ENCODE assay signal across 25 cellular contexts in genomic region chr17:4098516-4099209, GRCh38. TPM values are rescaled to one million over a fixed set of nuclear protein-coding genes. Genes with fewer than 3 reads are reported as not detected.
DNase-seq lines count a peak whose midpoint lies in the region; ATAC-seq and TF ChIP-seq lines count a peak whose summit lies in the region.
"Had no signal": no experiment of that assay in that cellular context is flagged by ENCODE, and none has a peak within 500 bp of the region (broad histone marks: within the 10 kb centered on the region; RNA-seq: fewer than 3 reads in every experiment).

No MANE protein-coding gene starts in this region.

- H3K27me3 Mint-ChIP-seq in activated CD4-positive, alpha-beta T cell treated with anti-CD3 and anti-CD28 coated beads, Interleukin-2, amount 10 ng/mL, durations not matched to agents 24 days and 14 days = no peaks in the 10 kb centered on the region
- no peaks in the 10 kb centered on the region for H3K27me3 Mint-ChIP-seq in CD4-positive, alpha-beta T cell
- H3K27me3 Mint-ChIP-seq in activated T-helper 17 cell treated with anti-CD3 and anti-CD28 coated beads, Interleukin-2, amount 50 U/mL, for 72 hours = no peaks in the 10 kb centered on the region
- H3K27me3 Mint-ChIP-seq: naive thymus-derived CD4-positive, alpha-beta T cell had no signal

- H3K36me3 Mint-ChIP-seq in activated CD4-positive, alpha-beta T cell treated with anti-CD3 and anti-CD28 coated beads, Interleukin-2, amount 10 ng/mL, durations not matched to agents 24 days and 14 days (ENCODE audit: low read depth) = peaks cover 57% of the 10 kb centered on the region
- peaks cover 88% of the 10 kb centered on the region for H3K36me3 Mint-ChIP-seq in CD4-positive, alpha-beta T cell (ENCODE audit: low read depth)
- peaks cover 100% of the 10 kb centered on the region for H3K36me3 Mint-ChIP-seq in activated T-helper 17 cell treated with anti-CD3 and anti-CD28 coated beads, Interleukin-2, amount 50 U/mL, for 72 hours (ENCODE audit: low read depth)

- POLR2A ChIA-PET in CD4-positive, alpha-beta T cell (lab: Charles Lee) = no interaction called here

- H3K4me1 ChIP-seq in foreskin keratinocyte = no peaks in the 10 kb centered on the region
- H3K4me1 ChIP-seq: BE2C, colonic mucosa had no signal

- no peaks in the 10 kb centered on the region for H3K9me3 Mint-ChIP-seq in activated CD4-positive, alpha-beta T cell treated with anti-CD3 and anti-CD28 coated beads, Interleukin-2, amount 10 ng/mL, durations not matched to agents 24 days and 14 days
- no peaks in the 10 kb centered on the region for H3K9me3 Mint-ChIP-seq in CD4-positive, alpha-beta T cell
- no peaks in the 10 kb centered on the region for H3K9me3 Mint-ChIP-seq in activated T-helper 17 cell treated with anti-CD3 and anti-CD28 coated beads, Interleukin-2, amount 50 U/mL, for 72 hours
- H3K9me3 Mint-ChIP-seq: HFFc6 had no signal

- no peaks in the 10 kb centered on the region for H3K9me3 ChIP-seq in CD4-positive, alpha-beta T cell (ENCODE audit: control insufficient read depth, low read length)
- H3K9me3 ChIP-seq: BE2C, body of pancreas, colonic mucosa, upper lobe of left lung had no signal

- no peak overlapping the region for H3K4me3 Mint-ChIP-seq in activated CD4-positive, alpha-beta T cell treated with anti-CD3 and anti-CD28 coated beads, Interleukin-2, amount 10 ng/mL, durations not matched to agents 24 days and 14 days
- H3K4me3 Mint-ChIP-seq in CD4-positive, alpha-beta T cell = no peak overlapping the region
- peak overlapping the region; percentile 7 for H3K4me3 Mint-ChIP-seq in activated T-helper 17 cell treated with anti-CD3 and anti-CD28 coated beads, Interleukin-2, amount 50 U/mL, for 72 hours
- H3K4me3 Mint-ChIP-seq: HFFc6; naive thymus-derived CD4-positive, alpha-beta T cell had no signal

- no peaks in the 10 kb centered on the region for H3K27me3 ChIP-seq in CD4-positive, alpha-beta T cell (ENCODE audit: control insufficient read depth, insufficient read depth, low read length)
- H3K27me3 ChIP-seq in foreskin keratinocyte = no peaks in the 10 kb centered on the region
- H3K27me3 ChIP-seq: BE2C, body of pancreas, colonic mucosa, upper lobe of left lung had no signal

- intact Hi-C loops in activated CD4-positive, alpha-beta T cell treated with anti-CD3 and anti-CD28 coated beads, Interleukin-2, amount 10 ng/mL, durations not matched to agents 24 days and 14 days (cut with micrococcal nuclease) = no loop called here
- intact Hi-C loops in CD4-positive, alpha-beta T cell (cut with DNase I, micrococcal nuclease) = no loop called here

- CTCF ChIA-PET in CD4-positive, alpha-beta T cell (lab: Charles Lee) = no interaction called here

- no peak for TF ChIP-seq CTCF in CD4-positive, alpha-beta T cell (IDR thresholded peaks at IDR 0.05)
- TF ChIP-seq CTCF in foreskin keratinocyte (conservative IDR thresholded peaks at IDR 0.05) = no peak

- no peak for DNase-seq in activated CD4-positive, alpha-beta T cell treated with anti-CD3 and anti-CD28 coated beads, Interleukin-2, amount 10 ng/mL, durations not matched to agents 24 days and 14 days
- no peak for DNase-seq in activated CD4-positive, alpha-beta T cell treated with anti-CD3 and anti-CD28 coated beads for 1 hour
- DNase-seq in CD4-positive, alpha-beta T cell = no peak
- DNase-seq in lung microvascular endothelial cell (ENCODE audit: low read depth in 2 of 2) (peak; percentile 51 to 56), foreskin keratinocyte (no peak)
- DNase-seq in stimulated activated CD4-positive, alpha-beta T cell treated with anti-CD3 and anti-CD28 coated beads, Interleukin-4, amount 100 ng/mL, for 24 hours = no peak
- DNase-seq: activated CD4-positive, alpha-beta T cell treated with anti-CD3 and anti-CD28 coated beads, Interleukin-2, amount 50 U/mL, for 4 hours; activated T-cell treated with anti-CD3 and anti-CD28 coated beads, Interleukin-2, amount 50 U/mL, for 48 hours; BE2C; body of pancreas; Calu3; colonic mucosa; EL; GM23248; HFFc6; left colon; naive thymus-derived CD4-positive, alpha-beta T cell; NCI-H1417; NCI-H510A treated with DMSO at 0.1 percent for 48 hours; retina; stimulated activated CD4-positive, alpha-beta T cell treated with anti-CD3 and anti-CD28 coated beads, Interleukin-12 subunit alpha, Interleukin-12 subunit beta, amount 100 ng/mL, for 4 hours; upper lobe of left lung had no signal

- peaks cover 15% of the 10 kb centered on the region for H3K4me1 Mint-ChIP-seq in activated CD4-positive, alpha-beta T cell treated with anti-CD3 and anti-CD28 coated beads, Interleukin-2, amount 10 ng/mL, durations not matched to agents 24 days and 14 days
- peaks cover 21% of the 10 kb centered on the region for H3K4me1 Mint-ChIP-seq in CD4-positive, alpha-beta T cell (ENCODE audit: low read depth)
- H3K4me1 Mint-ChIP-seq in activated T-helper 17 cell treated with anti-CD3 and anti-CD28 coated beads, Interleukin-2, amount 50 U/mL, for 72 hours = peaks cover 24% of the 10 kb centered on the region

- H3K27ac ChIP-seq in CD4-positive, alpha-beta T cell (ENCODE audit: low read depth, low read length) = no peak overlapping the region
- no peak overlapping the region for H3K27ac ChIP-seq in foreskin keratinocyte
- H3K27ac ChIP-seq: body of pancreas, colonic mucosa, GM23248 had no signal

- no peak for ATAC-seq in CD4-positive, alpha-beta T cell (ENCODE audit: poor library complexity)
- no peak for ATAC-seq in activated T-helper 17 cell treated with anti-CD3 and anti-CD28 coated beads, Interleukin-2, amount 50 U/mL, for 72 hours (replicated peaks)
- ATAC-seq in HG03135 (IDR thresholded peaks at IDR 0.05; ENCODE audit: unreplicated experiment) (no peak), foreskin keratinocyte (no peak)
- ATAC-seq: body of pancreas; left colon; naive thymus-derived CD4-positive, alpha-beta T cell; Panc1 had no signal

- peak overlapping the region; percentile 45 for H3K27ac Mint-ChIP-seq in activated CD4-positive, alpha-beta T cell treated with anti-CD3 and anti-CD28 coated beads, Interleukin-2, amount 10 ng/mL, durations not matched to agents 24 days and 14 days
- H3K27ac Mint-ChIP-seq in CD4-positive, alpha-beta T cell = peak overlapping the region; percentile 4
- H3K27ac Mint-ChIP-seq in activated T-helper 17 cell treated with anti-CD3 and anti-CD28 coated beads, Interleukin-2, amount 50 U/mL, for 72 hours = peak overlapping the region; percentile 55
- H3K27ac Mint-ChIP-seq: HFFc6 had no signal

RNA-seq across cellular contexts. Expression of gene ZZEF1, which starts 44.2 kb away (rescaled TPM):
- total RNA-seq in activated CD4-positive, alpha-beta T cell treated with anti-CD3 and anti-CD28 coated beads, Interleukin-2, amount 10 ng/mL, durations not matched to agents 24 days and 14 days = 40.8 and 42.8 TPM in 2 replicates
- 10 to 100 TPM; 83.1 to 85.0 TPM for total RNA-seq in CD4-positive, alpha-beta T cell
- total RNA-seq in activated T-helper 17 cell treated with anti-CD3 and anti-CD28 coated beads, Interleukin-2, amount 50 U/mL, for 72 hours = 10 to 100 TPM; 48.1 to 48.2 TPM
- total RNA-seq in lung microvascular endothelial cell (21.1 and 29.4 TPM in 2 replicates), foreskin keratinocyte (19.6 and 20.7 TPM in 2 replicates)
- polyA plus RNA-seq in foreskin keratinocyte = 2.8 and 3.2 TPM in 2 replicates

RNA-seq across cellular contexts. Expression of gene CYB5D2, which starts 44.3 kb away (rescaled TPM):
- total RNA-seq in activated CD4-positive, alpha-beta T cell treated with anti-CD3 and anti-CD28 coated beads, Interleukin-2, amount 10 ng/mL, durations not matched to agents 24 days and 14 days = 7.1 and 7.7 TPM in 2 replicates
- 1 to 10 TPM; 3.9 to 4.4 TPM for total RNA-seq in CD4-positive, alpha-beta T cell
- total RNA-seq in activated T-helper 17 cell treated with anti-CD3 and anti-CD28 coated beads, Interleukin-2, amount 50 U/mL, for 72 hours = 1 to 10 TPM; 6.6 to 8.4 TPM
- total RNA-seq in lung microvascular endothelial cell = 31.0 and 37.3 TPM in 2 replicates
- total RNA-seq in foreskin keratinocyte = 5.1 and 6.5 TPM in 2 replicates
- 5.6 and 7.5 TPM in 2 replicates for polyA plus RNA-seq in foreskin keratinocyte

Comparison
In these comparisons a context has a peak if more than half of its experiments do, and no peak if none do; other contexts are left out.
1. DNase-seq: peak in lung microvascular endothelial cell (2 of 2); none in activated CD4-positive, alpha-beta T cell treated with anti-CD3 and anti-CD28 coated beads, Interleukin-2, amount 10 ng/mL, durations not matched to agents 24 days and 14 days (single experiment), activated CD4-positive, alpha-beta T cell treated with anti-CD3 and anti-CD28 coated beads for 1 hour (single experiment), CD4-positive, alpha-beta T cell (0 of 10), foreskin keratinocyte (0 of 2) and stimulated activated CD4-positive, alpha-beta T cell treated with anti-CD3 and anti-CD28 coated beads, Interleukin-4, amount 100 ng/mL, for 24 hours (single experiment).
2. H3K27ac Mint-ChIP-seq: peak in every context shown above with its lines; median percentile 55 in activated T-helper 17 cell treated with anti-CD3 and anti-CD28 coated beads, Interleukin-2, amount 50 U/mL, for 72 hours; 45 in activated CD4-positive, alpha-beta T cell treated with anti-CD3 and anti-CD28 coated beads, Interleukin-2, amount 10 ng/mL, durations not matched to agents 24 days and 14 days; 4 in CD4-positive, alpha-beta T cell.